Comparison of ENCODE assay signal across 7 cellular contexts in genomic region chr3:155805802-155806618, GRCh38. TPM values are rescaled to one million over a fixed set of nuclear protein-coding genes. Genes with fewer than 3 reads are reported as not detected.
DNase-seq lines count a peak whose midpoint lies in the region; ATAC-seq and TF ChIP-seq lines count a peak whose summit lies in the region.

Gene C3orf33, minus strand, starts transcription at chr3:155806278. Its CDS starts 26 bp downstream, at chr3:155806252.

- H3K4me1 ChIP-seq in iPS DF 6.9 (ENCODE audit: control insufficient read depth, insufficient read depth, low read length), result no peaks in the 10 kb centered on the region
- H3K4me1 ChIP-seq in gastrocnemius medialis, result no peaks in the 10 kb centered on the region

- H3K4me3 ChIP-seq in astrocyte of the cerebellum (ENCODE audit: low read depth, low read length) (peak within 1 kb of the TSS; percentile 71), iPS DF 6.9 (ENCODE audit: low read length) (peak within 1 kb of the TSS; percentile 93), gastrocnemius medialis (peak within 1 kb of the TSS; percentile 77 to 99 (median 80))

- in situ Hi-C loops in astrocyte of the cerebellum (cut with HindIII; ENCODE audit: low sequenced_read_pairs), result no loop called here
- in situ Hi-C loops in gastrocnemius medialis (cut with MboI; ENCODE audit: low sequenced_read_pairs in 4 of 4), result loop anchor here in 2 of 4 donors (10.0 kb wide), 1 partner anchor 59 kb away; no protein-coding TSS in a partner anchor

- DNase-seq in NCI-H1417 (lab: John Stamatoyannopoulos, UW) (peak; percentile 59 to 91 (median 86)), astrocyte of the cerebellum (ENCODE audit: low read depth) (peak; percentile 3), iPS DF 6.9 (ENCODE audit: low read depth, low spot score) (no peak), gastrocnemius medialis (peak; percentile 20 to 45)
- peak; percentile 80 for DNase-seq in T-helper 2 cell treated with Interferon-gamma antibody and Interleukin-4, amounts not matched to agents 5 μg/mL and 100 μg/mL, for 36 hours (ENCODE audit: low spot score)

- H3K4me1 Mint-ChIP-seq in T-helper 2 cell treated with Interferon-gamma antibody and Interleukin-4, amounts not matched to agents 5 μg/mL and 100 μg/mL, for 36 hours (ENCODE audit: low read depth), result peaks cover 9% of the 10 kb centered on the region

- intact Hi-C loops in gastrocnemius medialis (cut with DNase I; ENCODE audit: low total_unique reads), result loop anchor here (1.0 to 5.0 kb wide), 2 partner anchors 46 to 64 kb away; partner anchors contain the start of genes GMPS and SLC33A1

- WGBS in iPS DF 6.9 (ENCODE audit: insufficient coverage, insufficient read length), result no CpG with 5 or more reads among the region's 61 CpGs

- peaks cover 11% of the 10 kb centered on the region for H3K27me3 Mint-ChIP-seq in T-helper 2 cell treated with Interferon-gamma antibody and Interleukin-4, amounts not matched to agents 5 μg/mL and 100 μg/mL, for 36 hours (ENCODE audit: low read depth)

- no peaks in the 10 kb centered on the region for H3K9me3 Mint-ChIP-seq in T-helper 2 cell treated with Interferon-gamma antibody and Interleukin-4, amounts not matched to agents 5 μg/mL and 100 μg/mL, for 36 hours

- peak; percentile 49 for TF ChIP-seq POLR2A in GM15510 (IDR thresholded peaks at IDR 0.05; ENCODE audit: borderline replicate concordance, extremely low read depth, insufficient read length)
- no peak for TF ChIP-seq POLR2A in gastrocnemius medialis (IDR thresholded peaks at IDR 0.05)

- H3K27me3 ChIP-seq in iPS DF 6.9 (ENCODE audit: control insufficient read depth, insufficient read depth, low read length) (no peaks in the 10 kb centered on the region), gastrocnemius medialis (no peaks in the 10 kb centered on the region)

- TF ChIP-seq CTCF in astrocyte of the cerebellum (IDR thresholded peaks at IDR 0.05; ENCODE audit: low read depth, low read length, missing control alignments) (peak; percentile 82), gastrocnemius medialis (IDR thresholded peaks at IDR 0.05 in 4 of 5, conservative IDR thresholded peaks at IDR 0.05 in 1 of 5) (peak; percentile 77 to 90 (median 83))

- H3K36me3 Mint-ChIP-seq in T-helper 2 cell treated with Interferon-gamma antibody and Interleukin-4, amounts not matched to agents 5 μg/mL and 100 μg/mL, for 36 hours (ENCODE audit: low read depth), result peaks cover 3% of the 10 kb centered on the region

- peak within 1 kb of the TSS; percentile 83 for H3K4me3 Mint-ChIP-seq in T-helper 2 cell treated with Interferon-gamma antibody and Interleukin-4, amounts not matched to agents 5 μg/mL and 100 μg/mL, for 36 hours

- peak within 1 kb of the TSS; percentile 66 for H3K27ac Mint-ChIP-seq in T-helper 2 cell treated with Interferon-gamma antibody and Interleukin-4, amounts not matched to agents 5 μg/mL and 100 μg/mL, for 36 hours

- no peaks in the 10 kb centered on the region for H3K36me3 ChIP-seq in iPS DF 6.9 (ENCODE audit: control insufficient read depth, insufficient read depth, low read length)
- H3K36me3 ChIP-seq in gastrocnemius medialis, result no peaks in the 10 kb centered on the region

- H3K27ac ChIP-seq in iPS DF 6.9 (ENCODE audit: low read length) (no peak within 1 kb of the TSS), gastrocnemius medialis (peak within 1 kb of the TSS; percentile 81 to 92 (median 88))

- ATAC-seq in HG02763 (IDR thresholded peaks at IDR 0.05; ENCODE audit: unreplicated experiment) (peak; percentile 94), gastrocnemius medialis (peak; percentile 88)

- H3K9me3 ChIP-seq in iPS DF 6.9 (ENCODE audit: control insufficient read depth, insufficient read depth, low read length) (no peaks in the 10 kb centered on the region), gastrocnemius medialis (no peaks in the 10 kb centered on the region)

RNA-seq across cellular contexts. Expression of gene C3orf33, which starts in this region (rescaled TPM):
- 1 to 10 TPM; 1.4 to 6.1 (median 3.9) TPM for total RNA-seq in gastrocnemius medialis
